In genomic region chr14:61553730-61554641, GRCh38 we compare ENCODE assay signal across 1 cellular context.
TF ChIP-seq lines count a peak whose summit lies in the region.

No MANE protein-coding gene starts in this region.

TF ChIP-seq in HepG2, 621 proteins besides CTCF, POLR2A, EP300 and RAD21 (continued from another document and continues in another):
- TF ChIP-seq ZNF597 (CRISPR knock-in tag; IDR thresholded peaks at IDR 0.05) (no peak), ARID3A (IDR thresholded peaks at IDR 0.05; ENCODE audit: low read depth, low read length) (peak; percentile 97), ZNF280D (CRISPR knock-in tag; IDR thresholded peaks at IDR 0.05) (peak; percentile 44; the same call in 1 of the 2 replicates), ETV5 (CRISPR knock-in tag; IDR thresholded peaks at IDR 0.05; ENCODE audit: borderline replicate concordance) (peak; percentile 94), TRAFD1 (CRISPR knock-in tag; IDR thresholded peaks at IDR 0.05; ENCODE audit: borderline replicate concordance) (no peak), ZNF383 (CRISPR knock-in tag; IDR thresholded peaks at IDR 0.05; ENCODE audit: borderline replicate concordance) (no peak), RNF219 (CRISPR knock-in tag; IDR thresholded peaks at IDR 0.05) (0 out of 2 replicates have a peak, but pooled peaks have one; percentile 16), CBX1 (IDR thresholded peaks at IDR 0.05; ENCODE audit: low read depth) (no peak), DMTF1 (CRISPR knock-in tag; IDR thresholded peaks at IDR 0.05) (no peak), ZMYM3 (CRISPR knock-in tag; IDR thresholded peaks at IDR 0.05) (peak; percentile 70), HNF4A (CRISPR knock-in tag; IDR thresholded peaks at IDR 0.05) (peak; percentile 91), ARHGAP35 (CRISPR knock-in tag; IDR thresholded peaks at IDR 0.05; ENCODE audit: borderline replicate concordance) (no peak), PRDM15 (CRISPR knock-in tag; IDR thresholded peaks at IDR 0.05) (no peak), ATF7 (IDR thresholded peaks at IDR 0.05) (peak; percentile 51; the same call in 1 of the 2 replicates), ATF7 (CRISPR knock-in tag; IDR thresholded peaks at IDR 0.05) (no peak; the same call in 1 of the 2 replicates), MED1 (CRISPR knock-in tag; IDR thresholded peaks at IDR 0.05) (peak; percentile 98), ZFY (CRISPR knock-in tag; IDR thresholded peaks at IDR 0.05) (peak; percentile 40; the same call in 1 of the 2 replicates), PATZ1 (CRISPR knock-in tag; IDR thresholded peaks at IDR 0.05) (peak; percentile 94), STAT6 (CRISPR knock-in tag; IDR thresholded peaks at IDR 0.05; ENCODE audit: borderline replicate concordance) (no peak), HOXD1 (CRISPR knock-in tag; IDR thresholded peaks at IDR 0.05) (peak; percentile 92), TAF15 (IDR thresholded peaks at IDR 0.05; ENCODE audit: low read depth, low read length, poor library complexity, severe bottlenecking) (no peak), MEF2D (CRISPR knock-in tag; IDR thresholded peaks at IDR 0.05) (peak; percentile 81), ZNF776 (CRISPR knock-in tag; IDR thresholded peaks at IDR 0.05) (no peak), ZMYM4 (CRISPR knock-in tag; IDR thresholded peaks at IDR 0.05) (peak; percentile 88), FUBP1 (CRISPR knock-in tag; IDR thresholded peaks at IDR 0.05; ENCODE audit: borderline replicate concordance) (no peak), ZNF615 (CRISPR knock-in tag; IDR thresholded peaks at IDR 0.05; ENCODE audit: borderline replicate concordance) (no peak), ZNF703 (CRISPR knock-in tag; IDR thresholded peaks at IDR 0.05; ENCODE audit: borderline replicate concordance) (no peak; the same call in 1 of the 2 replicates), MXD1 (CRISPR knock-in tag; IDR thresholded peaks at IDR 0.05) (no peak)
